ENCODE assay signal across 11 cellular contexts in genomic region chr20:13681248-13682125, GRCh38. TPM values are rescaled to one million over a fixed set of nuclear protein-coding genes. Genes with fewer than 3 reads are reported as not detected.
DNase-seq lines count a peak whose midpoint lies in the region; ATAC-seq, FAIRE-seq and TF ChIP-seq lines count a peak whose summit lies in the region.
"Had no signal": no experiment of that assay in that cellular context is flagged by ENCODE, and none has a peak within 500 bp of the region (broad histone marks: within the 10 kb centered on the region; RNA-seq: fewer than 3 reads in every experiment).

No MANE protein-coding gene starts in this region.

- FAIRE-seq in GM19239 (lab: Jason Lieb, UNC): peak; percentile 84
- FAIRE-seq in HTR-8/SVneo (lab: Jason Lieb, UNC): no peak

- CTCF ChIA-PET in Caco-2 (lab: Charles Lee): no interaction called here

- no TSS peak for BruUV-seq in Caco-2 (replicated peaks; lab: Mats Ljungman, UMichigan)

- no CpG with 5 or more reads among the region's 4 CpGs for WGBS in mesendoderm (ENCODE audit: extremely low coverage, insufficient coverage, low lambda C conversion rate)
- 71% methylated on average over 4 of the region's 4 CpGs for WGBS in suprapubic skin

- intact Hi-C loops in Caco-2 (cut with micrococcal nuclease; ENCODE audit: unreplicated experiment): loop anchor here (1.0 kb wide), 1 partner anchor 43 kb away; the partner anchor contains the start of gene TASP1

- no peak overlapping the region for H3K4me2 ChIP-seq in mesendoderm (ENCODE audit: low read length)

- no peak overlapping the region for H3K56ac ChIP-seq in mesendoderm (ENCODE audit: low read length)

- H2BK5ac ChIP-seq in mesendoderm (ENCODE audit: low read length): no peak overlapping the region

- H3K9me3 Mint-ChIP-seq in Caco-2 (ENCODE audit: unreplicated experiment): peaks cover 20% of the 10 kb centered on the region

- H3K4me1 Mint-ChIP-seq in Caco-2 (ENCODE audit: low read depth, unreplicated experiment): peaks cover 23% of the 10 kb centered on the region

- no peaks in the 10 kb centered on the region for H3K27me3 Mint-ChIP-seq in Caco-2 (ENCODE audit: insufficient read depth, unreplicated experiment)

- H3K36me3 ChIP-seq in Caco-2 (ENCODE audit: control insufficient read depth, insufficient read depth, low read length) (no peaks in the 10 kb centered on the region), mesendoderm (ENCODE audit: control insufficient read depth, insufficient read depth, low read length) (no peaks in the 10 kb centered on the region), suprapubic skin (no peaks in the 10 kb centered on the region)

- no peak for TF ChIP-seq EP300 in suprapubic skin (IDR thresholded peaks at IDR 0.05)

- H4K5ac ChIP-seq in mesendoderm (ENCODE audit: low read length): no peak overlapping the region

- no peak overlapping the region for H3K27ac ChIP-seq in mesendoderm (ENCODE audit: low read depth, low read length)
- no peak overlapping the region for H3K27ac ChIP-seq in suprapubic skin

- TF ChIP-seq POLR2A in suprapubic skin (IDR thresholded peaks at IDR 0.05): no peak

- H3K4me3 Mint-ChIP-seq in Caco-2 (ENCODE audit: unreplicated experiment): peak overlapping the region; percentile 58

- POLR2A ChIA-PET in Caco-2 (lab: Charles Lee): interaction anchor here (0.7 kb wide), 1 partner anchor 21 kb away, joined by 3 read pairs; no protein-coding TSS in a partner anchor

- H3K18ac ChIP-seq in mesendoderm (ENCODE audit: low read length): no peak overlapping the region

- no peak overlapping the region for H2BK120ac ChIP-seq in mesendoderm (ENCODE audit: low read depth, low read length)

- H4K8ac ChIP-seq in mesendoderm (ENCODE audit: low read depth, low read length): no peak overlapping the region

- no peaks in the 10 kb centered on the region for H3K79me2 ChIP-seq in mesendoderm (ENCODE audit: control insufficient read depth, insufficient read depth, low read length)

- H3K79me1 ChIP-seq in mesendoderm (ENCODE audit: low read length): no peaks in the 10 kb centered on the region

- no peak overlapping the region for H2AK5ac ChIP-seq in mesendoderm (ENCODE audit: low read length)

- H3K4me3 ChIP-seq in Caco-2 (ENCODE audit: low read depth, low read length): no peak overlapping the region
- no peak overlapping the region for H3K4me3 ChIP-seq in mesendoderm (ENCODE audit: low read length)
- H3K4me3 ChIP-seq in suprapubic skin: no peak overlapping the region

- TF ChIP-seq CTCF in Caco-2 (IDR thresholded peaks at IDR 0.05; ENCODE audit: insufficient read depth in 1 of 2, low read depth in 1 of 2, low read length in 1 of 2, severe bottlenecking in 1 of 2, unreplicated experiment in 1 of 2): no peak
- TF ChIP-seq CTCF in suprapubic skin (IDR thresholded peaks at IDR 0.05): no peak

- no peak overlapping the region for H3K9ac ChIP-seq in mesendoderm (ENCODE audit: low read length)

- peak overlapping the region; percentile 98 for H3K27ac Mint-ChIP-seq in Caco-2 (ENCODE audit: unreplicated experiment)

- no peak overlapping the region for H3K4ac ChIP-seq in mesendoderm (ENCODE audit: low read depth, low read length)

- peak; percentile 94 for ATAC-seq in HG02943 (IDR thresholded peaks at IDR 0.05; ENCODE audit: low read depth, unreplicated experiment)

- H3K27me3 ChIP-seq in Caco-2 (replicated peaks; ENCODE audit: control insufficient read depth, insufficient read depth, low read length) (no peaks in the 10 kb centered on the region), mesendoderm (ENCODE audit: insufficient read depth, low read length, poor library complexity) (no peaks in the 10 kb centered on the region), suprapubic skin (no peaks in the 10 kb centered on the region)

- no peak overlapping the region for H3K23ac ChIP-seq in mesendoderm (ENCODE audit: low read length)

- peak; percentile 84 to 88 for DNase-seq in Caco-2
- peak; percentile 48 for DNase-seq in GM19239 (ENCODE audit: insufficient read length, low spot score)
- peak; percentile 15 for DNase-seq in NCI-H69 (lab: John Stamatoyannopoulos, UW)
- no peak for DNase-seq in HTR-8/SVneo (ENCODE audit: insufficient read length, low spot score)
- no peak for DNase-seq in SK-N-DZ (ENCODE audit: low spot score)
- no peak for DNase-seq in mesendoderm
- DNase-seq in suprapubic skin (ENCODE audit: low spot score in 2 of 2): no peak
- DNase-seq: activated CD4-positive, alpha-beta T cell treated with anti-CD3 and anti-CD28 coated beads for 4 hours; Karpas-422; mammary epithelial cell had no signal

- H3K9me3 ChIP-seq in Caco-2: 0 out of 2 replicates have a peak, but pooled peaks cover 3% of the 10 kb centered on the region
- no peaks in the 10 kb centered on the region for H3K9me3 ChIP-seq in suprapubic skin

- no peak overlapping the region for H2BK15ac ChIP-seq in mesendoderm (replicated peaks; ENCODE audit: low read depth)

- peaks cover 27% of the 10 kb centered on the region for H3K4me1 ChIP-seq in Caco-2
- no peaks in the 10 kb centered on the region for H3K4me1 ChIP-seq in mesendoderm (ENCODE audit: control insufficient read depth, low read depth, low read length)
- no peaks in the 10 kb centered on the region for H3K4me1 ChIP-seq in suprapubic skin

- H3K36me3 Mint-ChIP-seq in Caco-2 (ENCODE audit: insufficient read depth, unreplicated experiment): peaks cover 18% of the 10 kb centered on the region

RNA-seq across cellular contexts. Expression of gene TASP1, which starts 42.8 kb away (rescaled TPM):
- total RNA-seq in Caco-2 (2022) (22.7 and 27.4 TPM in 2 replicates), suprapubic skin (10 to 100 TPM in 2 of 4 donors, 1 to 10 TPM in 2; 8.2 to 25.6 (median 9.9) TPM)
- 6.0 and 6.2 TPM in 2 replicates for polyA plus RNA-seq in SK-N-DZ (2014; cell fraction: cytosol; rRNA removed)
- polyA plus RNA-seq in SK-N-DZ (2014; cell fraction: nucleus; rRNA removed): 9.9 and 11.0 TPM in 2 replicates
- polyA plus RNA-seq in mesendoderm (2013, experiment 1 of 2): 5.9 TPM
- polyA plus RNA-seq in mesendoderm (2013, experiment 2 of 2): 6.0 TPM

Comparison
In these comparisons a context has a peak if more than half of its experiments do, and no peak if none do; other contexts are left out.
1. DNase-seq: peak in Caco-2 (2 of 2), GM19239 (single experiment) and NCI-H69 (single experiment); none in HTR-8/SVneo (single experiment), SK-N-DZ (single experiment), mesendoderm (single experiment) and suprapubic skin (0 of 2).